20 cellular contexts compared by ENCODE assay signal in genomic region chr16:959232-960040, GRCh38. TPM values are rescaled to one million over a fixed set of nuclear protein-coding genes. Genes with fewer than 3 reads are reported as not detected.
"Had no signal": no experiment of that assay in that cellular context is flagged by ENCODE, and none has a peak within 500 bp of the region (broad histone marks: within the 10 kb centered on the region; RNA-seq: fewer than 3 reads in every experiment).

No MANE protein-coding gene starts in this region.

- H3K4me1 ChIP-seq: gastroesophageal sphincter had no signal

- H3K36me3 ChIP-seq: neutrophil, sigmoid colon, thoracic aorta, transverse colon had no signal

- H3K9me3 Mint-ChIP-seq: immature natural killer cell; natural killer cell treated with Interleukin-12 subunit alpha and Interleukin-12 subunit beta and Interleukin-15 and Interleukin-18, amount 100 ng/mL, for 72 hours had no signal

- DNase-seq: effector memory CD4-positive, alpha-beta T cell; immature natural killer cell; left cardiac atrium; left ventricle myocardium inferior; mesenchymal stem cell; midbrain; sigmoid colon; stimulated activated CD4-positive, alpha-beta T cell treated with anti-CD3 and anti-CD28 coated beads, Interleukin-2, amount 100 ng/mL, for 24 hours; stimulated activated CD4-positive, alpha-beta T cell treated with anti-CD3 and anti-CD28 coated beads, Interleukin-4, amount 100 ng/mL, for 4 hours; stimulated activated naive CD4-positive, alpha-beta T cell; stomach; transverse colon had no signal

- H3K27me3 Mint-ChIP-seq: natural killer cell treated with Interleukin-12 subunit alpha and Interleukin-12 subunit beta and Interleukin-15 and Interleukin-18, amount 100 ng/mL, for 72 hours had no signal

- H3K4me3 Mint-ChIP-seq: immature natural killer cell; natural killer cell treated with Interleukin-12 subunit alpha and Interleukin-12 subunit beta and Interleukin-15 and Interleukin-18, amount 100 ng/mL, for 72 hours had no signal

- H3K27ac ChIP-seq: esophagus muscularis mucosa, gastroesophageal sphincter, left ventricle myocardium inferior, neutrophil, sigmoid colon, skin epidermis, stomach, thoracic aorta, transverse colon had no signal

- H3K9me3 ChIP-seq: neutrophil, sigmoid colon, thoracic aorta, transverse colon had no signal

- H3K36me3 Mint-ChIP-seq: natural killer cell treated with Interleukin-12 subunit alpha and Interleukin-12 subunit beta and Interleukin-15 and Interleukin-18, amount 100 ng/mL, for 72 hours had no signal

- H3K27ac Mint-ChIP-seq: immature natural killer cell had no signal

- H3K27me3 ChIP-seq: esophagus muscularis mucosa, gastroesophageal sphincter, neutrophil, sigmoid colon, stomach, transverse colon had no signal

- H3K4me3 ChIP-seq: esophagus muscularis mucosa, gastroesophageal sphincter, left ventricle myocardium inferior, lung, sigmoid colon, skin epidermis, stomach, thoracic aorta, transverse colon had no signal

RNA-seq across cellular contexts. Expression of gene SOX8, which starts 22.1 kb away (rescaled TPM):
- total RNA-seq: fibroblast of villous mesenchyme had no signal
